In the genomic region with DNA sequence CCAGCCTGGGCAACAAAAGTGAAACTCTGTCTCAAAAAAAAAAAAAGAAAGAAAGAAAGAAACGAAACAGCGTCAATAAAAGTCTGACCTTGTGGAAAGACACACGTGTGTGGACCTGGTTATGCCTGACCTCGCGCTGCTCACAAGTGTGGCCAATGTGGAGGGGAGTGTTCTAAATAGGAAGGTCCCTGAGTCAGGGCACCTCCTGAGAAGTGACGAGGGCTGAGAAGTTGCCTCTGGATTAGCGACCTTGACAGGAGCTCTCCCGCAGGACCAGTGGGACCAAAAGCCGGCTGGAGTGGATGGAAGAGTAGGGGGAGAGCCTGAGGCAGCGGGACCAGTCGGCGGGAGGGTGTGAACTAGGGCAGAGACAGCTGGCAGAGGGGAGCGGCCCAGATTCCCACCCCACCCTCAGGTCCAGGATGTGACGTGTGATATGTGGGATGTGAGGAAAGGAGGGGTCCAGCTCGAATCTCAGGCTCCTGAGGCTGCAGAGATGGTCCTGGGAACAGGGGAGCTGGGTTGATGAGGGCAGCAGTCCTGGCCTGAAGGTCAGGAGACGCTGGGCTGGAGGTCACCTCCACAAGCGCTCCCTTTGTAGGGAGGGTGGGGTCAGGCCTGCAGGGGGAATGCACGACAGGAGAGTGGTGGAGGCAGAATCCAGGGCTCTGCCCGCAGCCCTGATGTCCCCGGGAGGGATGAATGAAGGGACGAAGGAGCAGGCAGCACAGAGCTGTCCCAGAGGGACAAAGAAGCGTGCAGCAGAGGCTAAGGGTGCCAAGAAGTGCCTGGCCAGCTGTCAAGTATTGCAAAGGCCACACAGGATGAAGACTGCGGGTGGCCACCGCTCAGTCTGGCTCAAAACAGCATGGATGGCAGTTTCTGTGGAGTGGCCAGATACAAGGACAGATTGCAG, we compare ENCODE assay signal across 1 cellular context.
TF ChIP-seq lines count a peak whose summit lies in the region.

No MANE protein-coding gene starts in this region.

TF ChIP-seq in HepG2, 621 proteins besides CTCF, POLR2A, EP300 and RAD21:
- no peak for TF ChIP-seq LBX2 (CRISPR knock-in tag; IDR thresholded peaks at IDR 0.05; ENCODE audit: borderline replicate concordance)
- TF ChIP-seq ETV6 (CRISPR knock-in tag; conservative IDR thresholded peaks at IDR 0.05), result no peak
- no peak for TF ChIP-seq NFE2L1 (CRISPR knock-in tag; IDR thresholded peaks at IDR 0.05; ENCODE audit: borderline replicate concordance)
- TF ChIP-seq NR0B2 (CRISPR knock-in tag; IDR thresholded peaks at IDR 0.05), result no peak
- TF ChIP-seq ZNF616 (CRISPR knock-in tag; IDR thresholded peaks at IDR 0.05; ENCODE audit: low read depth), result no peak
- no peak for TF ChIP-seq ATM (IDR thresholded peaks at IDR 0.05; ENCODE audit: borderline replicate concordance)
